In the genomic region with DNA sequence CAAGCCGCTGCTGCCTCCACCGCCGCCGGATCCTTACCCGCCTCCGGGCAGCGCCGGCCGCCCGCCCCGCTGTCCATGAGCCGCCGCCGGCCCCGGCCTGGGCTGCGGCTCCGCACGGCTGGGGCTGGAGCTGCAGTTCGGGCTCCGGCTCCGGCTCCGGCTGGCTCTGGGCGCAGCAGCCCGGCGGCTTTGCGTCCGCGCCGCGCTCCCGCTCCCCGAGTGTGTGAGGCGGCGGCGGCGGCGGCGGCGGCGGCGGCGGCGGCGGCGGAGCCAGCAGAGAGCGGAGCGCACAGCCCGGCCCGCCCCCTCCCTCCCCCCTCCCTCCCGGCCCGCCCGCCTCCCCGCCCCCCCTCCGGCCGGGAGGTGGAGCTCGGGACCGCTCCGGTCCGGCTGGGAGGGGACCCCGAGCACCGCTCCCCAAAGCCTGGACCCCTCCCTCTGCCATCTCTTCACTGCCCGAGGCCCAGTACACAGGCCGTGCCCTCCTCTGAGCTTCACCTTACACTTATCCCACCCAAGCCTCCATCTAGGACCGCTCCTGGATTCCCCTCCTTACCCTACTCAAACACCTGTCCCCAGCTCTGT, we compare ENCODE assay signal across 8 cellular contexts. TPM values are rescaled to one million over a fixed set of nuclear protein-coding genes. Genes with fewer than 3 reads are reported as not detected.
DNase-seq lines count a peak whose midpoint lies in the region; ATAC-seq and TF ChIP-seq lines count a peak whose summit lies in the region.

A gene (minus strand): TSS at position 225 of the 585 bp plus-strand sequence. CDS start 148 bp downstream, at position 77.

- no peaks in the 10 kb centered on the region for H3F3A ChIP-seq in GM23248 (ENCODE audit: insufficient read depth)

- peak within 1 kb of the TSS; percentile 95 for H3K4me3 Mint-ChIP-seq in WTC11

- CTCF ChIA-PET in WTC11 (lab: Charles Lee) = interaction anchor here (0.7 to 10.0 kb wide), 51 partner anchors 9 to 259 kb away, joined by 3 to 406 read pairs (median 10); a partner anchor contains a TSS
- CTCF ChIA-PET in GM10248 (lab: Yijun Ruan, JAX) = interaction anchor here (0.6 to 8.4 kb wide), 42 partner anchors 9 to 335 kb away, joined by 3 to 158 read pairs (median 5); a partner anchor contains a TSS

- peak within 1 kb of the TSS; percentile 77 for H3K4me3 ChIP-seq in ACC112 (ENCODE audit: low read depth, low read length)
- H3K4me3 ChIP-seq in GM23248 = peak within 1 kb of the TSS; percentile 73
- H3K4me3 ChIP-seq in epithelial cell of esophagus (ENCODE audit: low read length) = peak within 1 kb of the TSS; percentile 58

- H3K27me3 Mint-ChIP-seq in WTC11 (ENCODE audit: low read depth) = peaks cover 2% of the 10 kb centered on the region; the same call in 1 of the 2 replicates

- POLR2A ChIA-PET in WTC11 (lab: Charles Lee) = interaction anchor here (0.7 to 7.1 kb wide), 19 partner anchors 20 to 227 kb away, joined by 3 to 66 read pairs (median 9); a partner anchor contains a TSS
- POLR2A ChIA-PET in GM10248 (lab: Yijun Ruan, JAX) = no interaction called here

- H2AFZ ChIP-seq in ACC112 (ENCODE audit: low read length, unreplicated experiment) (peak within 1 kb of the TSS; percentile 36), GM23248 (peak within 1 kb of the TSS; percentile 69; the same call in 1 of the 2 replicates)

- H3K27ac Mint-ChIP-seq in WTC11 = peak within 1 kb of the TSS; percentile 98

- H3K36me3 Mint-ChIP-seq in WTC11 = peaks cover 5% of the 10 kb centered on the region; the same call in 1 of the 2 replicates

- H3K36me3 ChIP-seq in ACC112 (ENCODE audit: insufficient read depth, low read length) = no peaks in the 10 kb centered on the region
- H3K36me3 ChIP-seq in GM23248 (ENCODE audit: low read depth) = no peaks in the 10 kb centered on the region

- no peaks in the 10 kb centered on the region for H3K9me2 ChIP-seq in GM23248 (ENCODE audit: insufficient read depth)

- H3K27ac ChIP-seq in ACC112 (ENCODE audit: low read depth, low read length) = no peak within 1 kb of the TSS
- no peak within 1 kb of the TSS for H3K27ac ChIP-seq in GM23248
- H3K27ac ChIP-seq in temporal lobe (ENCODE audit: low read depth, low read length) = peak within 1 kb of the TSS; percentile 99

- H4K20me1 ChIP-seq in GM23248 (ENCODE audit: insufficient read depth) = no peaks in the 10 kb centered on the region

- no peaks in the 10 kb centered on the region for H3K9me3 ChIP-seq in GM23248 (ENCODE audit: low read depth)

- 0 to 2% methylated on average over 16 to 29 of the region's 64 CpGs for WGBS in GM23248 (ENCODE audit: low coverage in 1 of 2, low lambda C conversion rate in 2 of 2, missing lambda C conversion rate in 2 of 2), 2 experiments

- H3K4me2 ChIP-seq in GM23248 (ENCODE audit: unreplicated experiment) = peak within 1 kb of the TSS; percentile 88

- ATAC-seq in WTC11 (peak; percentile 18), GM19452 (IDR thresholded peaks at IDR 0.05; ENCODE audit: unreplicated experiment) (no peak)

- H3K9me3 Mint-ChIP-seq in WTC11 = no peaks in the 10 kb centered on the region

- H3K79me2 ChIP-seq in ACC112 (ENCODE audit: control insufficient read depth, insufficient read depth, low read length, unreplicated experiment) (no peaks in the 10 kb centered on the region), GM23248 (ENCODE audit: insufficient read depth) (no peaks in the 10 kb centered on the region)

- DNase-seq in GM23248 (peak; percentile 72), WTC11 (ENCODE audit: low spot score) (peak; percentile 36), epithelial cell of esophagus (ENCODE audit: low read depth) (peak; percentile 55), mesenteric fat pad (ENCODE audit: low spot score) (peak; percentile 85), GM10248 (ENCODE audit: extremely low spot score) (no peak)

- H3K4me1 ChIP-seq in ACC112 (ENCODE audit: control insufficient read depth, insufficient read depth, low read length, unreplicated experiment) (peaks cover 19% of the 10 kb centered on the region), GM23248 (ENCODE audit: insufficient read depth) (peaks cover 7% of the 10 kb centered on the region; the same call in 1 of the 2 replicates)

- in situ Hi-C loops in GM23248 (cut with MboI) = no loop called here

- TF ChIP-seq CTCF in WTC11 (IDR thresholded peaks at IDR 0.05) (no peak), epithelial cell of esophagus (IDR thresholded peaks at IDR 0.05; ENCODE audit: insufficient read depth, low read depth, low read length, missing control alignments) (no peak), GM10248 (IDR thresholded peaks at IDR 0.05; ENCODE audit: control extremely low read depth, extremely low read depth, low read depth, missing control alignments) (no peak)

- H3K27me3 ChIP-seq in ACC112 (ENCODE audit: insufficient read depth, low read length) = peaks cover 83% of the 10 kb centered on the region
- peaks cover 72% of the 10 kb centered on the region for H3K27me3 ChIP-seq in GM23248 (replicated peaks; ENCODE audit: insufficient read depth)

- H3K9ac ChIP-seq in GM23248 = peak within 1 kb of the TSS; percentile 60

- peaks cover 66% of the 10 kb centered on the region for H3K4me1 Mint-ChIP-seq in WTC11

TF ChIP-seq in WTC11, 78 proteins besides CTCF, POLR2A, EP300 and RAD21:
- TF ChIP-seq, protein P1, sequence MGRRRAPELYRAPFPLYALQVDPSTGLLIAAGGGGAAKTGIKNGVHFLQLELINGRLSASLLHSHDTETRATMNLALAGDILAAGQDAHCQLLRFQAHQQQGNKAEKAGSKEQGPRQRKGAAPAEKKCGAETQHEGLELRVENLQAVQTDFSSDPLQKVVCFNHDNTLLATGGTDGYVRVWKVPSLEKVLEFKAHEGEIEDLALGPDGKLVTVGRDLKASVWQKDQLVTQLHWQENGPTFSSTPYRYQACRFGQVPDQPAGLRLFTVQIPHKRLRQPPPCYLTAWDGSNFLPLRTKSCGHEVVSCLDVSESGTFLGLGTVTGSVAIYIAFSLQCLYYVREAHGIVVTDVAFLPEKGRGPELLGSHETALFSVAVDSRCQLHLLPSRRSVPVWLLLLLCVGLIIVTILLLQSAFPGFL (CRISPR knock-in tag; IDR thresholded peaks at IDR 0.05; ENCODE audit: borderline replicate concordance) = no peak
- TF ChIP-seq NFE2L1 (CRISPR knock-in tag; IDR thresholded peaks at IDR 0.05) (0 out of 2 replicates have a peak, but pooled peaks have one; percentile 34), IRF2 (CRISPR knock-in tag; IDR thresholded peaks at IDR 0.05; ENCODE audit: borderline replicate concordance, low read depth) (no peak)
- TF ChIP-seq, protein P2, sequence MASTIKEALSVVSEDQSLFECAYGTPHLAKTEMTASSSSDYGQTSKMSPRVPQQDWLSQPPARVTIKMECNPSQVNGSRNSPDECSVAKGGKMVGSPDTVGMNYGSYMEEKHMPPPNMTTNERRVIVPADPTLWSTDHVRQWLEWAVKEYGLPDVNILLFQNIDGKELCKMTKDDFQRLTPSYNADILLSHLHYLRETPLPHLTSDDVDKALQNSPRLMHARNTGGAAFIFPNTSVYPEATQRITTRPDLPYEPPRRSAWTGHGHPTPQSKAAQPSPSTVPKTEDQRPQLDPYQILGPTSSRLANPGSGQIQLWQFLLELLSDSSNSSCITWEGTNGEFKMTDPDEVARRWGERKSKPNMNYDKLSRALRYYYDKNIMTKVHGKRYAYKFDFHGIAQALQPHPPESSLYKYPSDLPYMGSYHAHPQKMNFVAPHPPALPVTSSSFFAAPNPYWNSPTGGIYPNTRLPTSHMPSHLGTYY (CRISPR knock-in tag; IDR thresholded peaks at IDR 0.05) = no peak

RNA-seq across cellular contexts. Expression of the gene that starts here (rescaled TPM):
- 3.5 and 10.9 TPM in 2 replicates for total RNA-seq in GM23248 (2014; rRNA removed; shearing (Covaris generic))
- 1.6 and 2.4 TPM in 2 replicates for polyA plus RNA-seq in GM23248 (2016; fragmentation: Nextera tagmentation; extraction: Ambion mirVana)
- total RNA-seq in WTC11 (2021) (105 to 108 TPM (median 108 TPM) in 3 replicates), mesenteric fat pad (43.8 TPM), temporal lobe (49.2 TPM)
